In genomic region chr18:79526468-79527460, GRCh38 we compare ENCODE assay signal across 12 cellular contexts.
DNase-seq lines count a peak whose midpoint lies in the region; ATAC-seq and TF ChIP-seq lines count a peak whose summit lies in the region.
"Had no signal": no experiment of that assay in that cellular context is flagged by ENCODE, and none has a peak within 500 bp of the region (broad histone marks: within the 10 kb centered on the region; RNA-seq: fewer than 3 reads in every experiment).

No MANE protein-coding gene starts in this region.

- DNase-seq in activated CD4-positive, alpha-beta T cell treated with anti-CD3 and anti-CD28 coated beads for 48 hours, result peak; percentile 62
- no peak for DNase-seq in activated CD4-positive, alpha-beta T cell treated with anti-CD3 and anti-CD28 coated beads, Interleukin-2, amount 50 U/mL, for 4 hours
- DNase-seq in activated T-cell treated with anti-CD3 and anti-CD28 coated beads, Interleukin-2, amount 50 U/mL, for 24 hours, result peak; percentile 46
- DNase-seq in right atrium auricular region (ENCODE audit: low spot score) (peak; percentile 79), Caco-2 (no peak), Calu3 (no peak)
- DNase-seq: activated CD8-positive, alpha-beta memory T cell treated with anti-CD3 and anti-CD28 coated beads, Interleukin-2, amount 50 U/mL, for 4 hours; SHP77 treated with DMSO at 0.1 percent for 48 hours had no signal

- H3K27ac Mint-ChIP-seq in activated T-cell treated with anti-CD3 and anti-CD28 coated beads, Interleukin-2, amount 50 U/mL, for 24 hours, result peak overlapping the region; percentile 89
- peak overlapping the region; percentile 95 for H3K27ac Mint-ChIP-seq in stimulated activated memory B cell treated with anti-CD40 and anti-IgM and Interleukin-4, amounts not matched to agents 10 μg/mL and 1 μg/mL and 100 μg/mL, for 72 hours
- H3K27ac Mint-ChIP-seq in Caco-2 (ENCODE audit: unreplicated experiment) (no peak overlapping the region), Calu3 (ENCODE audit: unreplicated experiment) (no peak overlapping the region)

- no peak for ATAC-seq in stimulated activated memory B cell treated with anti-CD40 and anti-IgM and Interleukin-4, amounts not matched to agents 10 μg/mL and 1 μg/mL and 100 μg/mL, for 72 hours
- no peak for ATAC-seq in GM21717 (IDR thresholded peaks at IDR 0.05; ENCODE audit: unreplicated experiment)
- ATAC-seq: left colon had no signal

- H3K27me3 ChIP-seq in right atrium auricular region (no peaks in the 10 kb centered on the region), Caco-2 (replicated peaks; ENCODE audit: control insufficient read depth, insufficient read depth, low read length) (no peaks in the 10 kb centered on the region)

- H3K4me3 Mint-ChIP-seq in activated T-cell treated with anti-CD3 and anti-CD28 coated beads, Interleukin-2, amount 50 U/mL, for 24 hours, result peak overlapping the region; percentile 15
- H3K4me3 Mint-ChIP-seq in stimulated activated memory B cell treated with anti-CD40 and anti-IgM and Interleukin-4, amounts not matched to agents 10 μg/mL and 1 μg/mL and 100 μg/mL, for 72 hours, result no peak overlapping the region
- H3K4me3 Mint-ChIP-seq in Caco-2 (ENCODE audit: unreplicated experiment) (no peak overlapping the region), Calu3 (ENCODE audit: low read depth, unreplicated experiment) (no peak overlapping the region)
- H3K4me3 Mint-ChIP-seq: central memory CD8-positive, alpha-beta T cell had no signal

- H3K9me3 ChIP-seq in right atrium auricular region, result no peaks in the 10 kb centered on the region
- no peaks in the 10 kb centered on the region for H3K9me3 ChIP-seq in Caco-2

- peaks cover 0 to 17% of the 10 kb centered on the region in 2 donors for H3K4me1 ChIP-seq in right atrium auricular region
- H3K4me1 ChIP-seq in Caco-2, result no peaks in the 10 kb centered on the region

- TF ChIP-seq CTCF in right atrium auricular region (IDR thresholded peaks at IDR 0.05) (no peak), Caco-2 (IDR thresholded peaks at IDR 0.05; ENCODE audit: insufficient read depth in 1 of 2, low read depth in 1 of 2, low read length in 1 of 2, severe bottlenecking in 1 of 2, unreplicated experiment in 1 of 2) (no peak), Calu3 (IDR thresholded peaks at IDR 0.05; ENCODE audit: unreplicated experiment) (no peak)

- H3K36me3 Mint-ChIP-seq in activated T-cell treated with anti-CD3 and anti-CD28 coated beads, Interleukin-2, amount 50 U/mL, for 24 hours (ENCODE audit: low read depth), result peaks cover 61% of the 10 kb centered on the region
- H3K36me3 Mint-ChIP-seq in stimulated activated memory B cell treated with anti-CD40 and anti-IgM and Interleukin-4, amounts not matched to agents 10 μg/mL and 1 μg/mL and 100 μg/mL, for 72 hours, result peaks cover 48% of the 10 kb centered on the region
- H3K36me3 Mint-ChIP-seq in Caco-2 (ENCODE audit: insufficient read depth, unreplicated experiment) (no peaks in the 10 kb centered on the region), Calu3 (ENCODE audit: insufficient read depth, unreplicated experiment) (no peaks in the 10 kb centered on the region)

- H3K9me3 Mint-ChIP-seq in activated T-cell treated with anti-CD3 and anti-CD28 coated beads, Interleukin-2, amount 50 U/mL, for 24 hours, result no peaks in the 10 kb centered on the region
- peaks cover 3% of the 10 kb centered on the region for H3K9me3 Mint-ChIP-seq in stimulated activated memory B cell treated with anti-CD40 and anti-IgM and Interleukin-4, amounts not matched to agents 10 μg/mL and 1 μg/mL and 100 μg/mL, for 72 hours
- H3K9me3 Mint-ChIP-seq in Caco-2 (ENCODE audit: unreplicated experiment), result no peaks in the 10 kb centered on the region
- H3K9me3 Mint-ChIP-seq in Calu3 (ENCODE audit: low read depth, unreplicated experiment), result no peaks in the 10 kb centered on the region
- H3K9me3 Mint-ChIP-seq: central memory CD8-positive, alpha-beta T cell had no signal

- no peak overlapping the region for H3K4me3 ChIP-seq in right atrium auricular region
- H3K4me3 ChIP-seq in Caco-2 (ENCODE audit: low read depth, low read length), result no peak overlapping the region

- CTCF ChIA-PET in Caco-2 (lab: Charles Lee), result no interaction called here
- CTCF ChIA-PET in Calu3 (lab: Charles Lee), result no interaction called here

- POLR2A ChIA-PET in Caco-2 (lab: Charles Lee), result no interaction called here

- no TSS peak for BruUV-seq in Caco-2 (replicated peaks; lab: Mats Ljungman, UMichigan)
- BruUV-seq in Calu3 (replicated peaks; lab: Mats Ljungman, UMichigan), result no TSS peak

- intact Hi-C loops in Caco-2 (cut with micrococcal nuclease; ENCODE audit: unreplicated experiment) (no loop called here), Calu3 (cut with micrococcal nuclease; ENCODE audit: unreplicated experiment) (no loop called here)

- H3K36me3 ChIP-seq in right atrium auricular region (peaks cover 8% of the 10 kb centered on the region), Caco-2 (ENCODE audit: control insufficient read depth, insufficient read depth, low read length) (no peaks in the 10 kb centered on the region)

- H3K4me1 Mint-ChIP-seq in activated T-cell treated with anti-CD3 and anti-CD28 coated beads, Interleukin-2, amount 50 U/mL, for 24 hours (ENCODE audit: low read depth), result peaks cover 54% of the 10 kb centered on the region
- H3K4me1 Mint-ChIP-seq in stimulated activated memory B cell treated with anti-CD40 and anti-IgM and Interleukin-4, amounts not matched to agents 10 μg/mL and 1 μg/mL and 100 μg/mL, for 72 hours, result peaks cover 53% of the 10 kb centered on the region
- H3K4me1 Mint-ChIP-seq in Caco-2 (ENCODE audit: low read depth, unreplicated experiment) (no peaks in the 10 kb centered on the region), Calu3 (ENCODE audit: low read depth, unreplicated experiment) (no peaks in the 10 kb centered on the region)

- peak overlapping the region in 1 of 2 donors; percentile 42 for H3K27ac ChIP-seq in right atrium auricular region

- no peaks in the 10 kb centered on the region for H3K27me3 Mint-ChIP-seq in activated T-cell treated with anti-CD3 and anti-CD28 coated beads, Interleukin-2, amount 50 U/mL, for 24 hours
- H3K27me3 Mint-ChIP-seq in stimulated activated memory B cell treated with anti-CD40 and anti-IgM and Interleukin-4, amounts not matched to agents 10 μg/mL and 1 μg/mL and 100 μg/mL, for 72 hours, result no peaks in the 10 kb centered on the region
- H3K27me3 Mint-ChIP-seq in Caco-2 (ENCODE audit: insufficient read depth, unreplicated experiment), result peaks cover 3% of the 10 kb centered on the region
- no peaks in the 10 kb centered on the region for H3K27me3 Mint-ChIP-seq in Calu3 (ENCODE audit: unreplicated experiment)
- H3K27me3 Mint-ChIP-seq: central memory CD8-positive, alpha-beta T cell had no signal

Comparison
In these comparisons a context has a peak if more than half of its experiments do, and no peak if none do; other contexts are left out.
1. DNase-seq: peak in activated CD4-positive, alpha-beta T cell treated with anti-CD3 and anti-CD28 coated beads for 48 hours (single experiment), activated T-cell treated with anti-CD3 and anti-CD28 coated beads, Interleukin-2, amount 50 U/mL, for 24 hours (single experiment) and right atrium auricular region (single experiment); none in activated CD4-positive, alpha-beta T cell treated with anti-CD3 and anti-CD28 coated beads, Interleukin-2, amount 50 U/mL, for 4 hours (0 of 2), Caco-2 (0 of 2) and Calu3 (single experiment).
2. H3K27ac Mint-ChIP-seq: peak in activated T-cell treated with anti-CD3 and anti-CD28 coated beads, Interleukin-2, amount 50 U/mL, for 24 hours (single experiment) and stimulated activated memory B cell treated with anti-CD40 and anti-IgM and Interleukin-4, amounts not matched to agents 10 μg/mL and 1 μg/mL and 100 μg/mL, for 72 hours (single experiment); none in Caco-2 (single experiment) and Calu3 (single experiment).